ENCODE assay signal across 1 cellular context in genomic region chr17:39737331-39737760, GRCh38.
TF ChIP-seq lines count a peak whose summit lies in the region.

No MANE protein-coding gene starts in this region.

TF ChIP-seq in HepG2, 621 proteins besides CTCF, POLR2A, EP300 and RAD21 (continues in another document):
- no peak for TF ChIP-seq CAMTA2 (CRISPR knock-in tag; IDR thresholded peaks at IDR 0.05; ENCODE audit: borderline replicate concordance)
- no peak for TF ChIP-seq TRAFD1 (CRISPR knock-in tag; IDR thresholded peaks at IDR 0.05; ENCODE audit: borderline replicate concordance)
- TF ChIP-seq ZNF136 (CRISPR knock-in tag; IDR thresholded peaks at IDR 0.05; ENCODE audit: low read depth) = no peak
- no peak; the same call in 1 of the 2 replicates for TF ChIP-seq MED1 (CRISPR knock-in tag; IDR thresholded peaks at IDR 0.05)
- TF ChIP-seq MBD4 (IDR thresholded peaks at IDR 0.05; ENCODE audit: borderline replicate concordance, low read length) = no peak
- TF ChIP-seq NFYB (CRISPR knock-in tag; IDR thresholded peaks at IDR 0.05) = peak; percentile 67
- TF ChIP-seq NFE2L2 (IDR thresholded peaks at IDR 0.05; ENCODE audit: low read length) = no peak
- no peak for TF ChIP-seq ZNF33A (CRISPR knock-in tag; IDR thresholded peaks at IDR 0.05; ENCODE audit: borderline replicate concordance)
- no peak for TF ChIP-seq KDM1A (CRISPR knock-in tag; IDR thresholded peaks at IDR 0.05)
- TF ChIP-seq JARID2 (CRISPR knock-in tag; IDR thresholded peaks at IDR 0.05; ENCODE audit: insufficient replicate concordance) = no peak
- TF ChIP-seq, protein P1, sequence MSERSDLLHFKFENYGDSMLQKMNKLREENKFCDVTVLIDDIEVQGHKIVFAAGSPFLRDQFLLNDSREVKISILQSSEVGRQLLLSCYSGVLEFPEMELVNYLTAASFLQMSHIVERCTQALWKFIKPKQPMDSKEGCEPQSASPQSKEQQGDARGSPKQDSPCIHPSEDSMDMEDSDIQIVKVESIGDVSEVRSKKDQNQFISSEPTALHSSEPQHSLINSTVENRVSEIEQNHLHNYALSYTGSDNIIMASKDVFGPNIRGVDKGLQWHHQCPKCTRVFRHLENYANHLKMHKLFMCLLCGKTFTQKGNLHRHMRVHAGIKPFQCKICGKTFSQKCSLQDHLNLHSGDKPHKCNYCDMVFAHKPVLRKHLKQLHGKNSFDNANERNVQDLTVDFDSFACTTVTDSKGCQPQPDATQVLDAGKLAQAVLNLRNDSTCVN (CRISPR knock-in tag; IDR thresholded peaks at IDR 0.05; ENCODE audit: borderline replicate concordance) = no peak
- TF ChIP-seq HMGXB4 (CRISPR knock-in tag; IDR thresholded peaks at IDR 0.05; ENCODE audit: borderline replicate concordance in 1 of 2, low read depth in 1 of 2) = no peak
- TF ChIP-seq ZNF720 (CRISPR knock-in tag; IDR thresholded peaks at IDR 0.05) = no peak
- TF ChIP-seq TBP (CRISPR knock-in tag; IDR thresholded peaks at IDR 0.05) = no peak; the same call in 1 of the 2 replicates
- TF ChIP-seq KLF11 (CRISPR knock-in tag; IDR thresholded peaks at IDR 0.05) = no peak
- TF ChIP-seq NONO (IDR thresholded peaks at IDR 0.05) = no peak
- TF ChIP-seq NONO (CRISPR knock-in tag; conservative IDR thresholded peaks at IDR 0.05) = no peak
- TF ChIP-seq, protein P2, sequence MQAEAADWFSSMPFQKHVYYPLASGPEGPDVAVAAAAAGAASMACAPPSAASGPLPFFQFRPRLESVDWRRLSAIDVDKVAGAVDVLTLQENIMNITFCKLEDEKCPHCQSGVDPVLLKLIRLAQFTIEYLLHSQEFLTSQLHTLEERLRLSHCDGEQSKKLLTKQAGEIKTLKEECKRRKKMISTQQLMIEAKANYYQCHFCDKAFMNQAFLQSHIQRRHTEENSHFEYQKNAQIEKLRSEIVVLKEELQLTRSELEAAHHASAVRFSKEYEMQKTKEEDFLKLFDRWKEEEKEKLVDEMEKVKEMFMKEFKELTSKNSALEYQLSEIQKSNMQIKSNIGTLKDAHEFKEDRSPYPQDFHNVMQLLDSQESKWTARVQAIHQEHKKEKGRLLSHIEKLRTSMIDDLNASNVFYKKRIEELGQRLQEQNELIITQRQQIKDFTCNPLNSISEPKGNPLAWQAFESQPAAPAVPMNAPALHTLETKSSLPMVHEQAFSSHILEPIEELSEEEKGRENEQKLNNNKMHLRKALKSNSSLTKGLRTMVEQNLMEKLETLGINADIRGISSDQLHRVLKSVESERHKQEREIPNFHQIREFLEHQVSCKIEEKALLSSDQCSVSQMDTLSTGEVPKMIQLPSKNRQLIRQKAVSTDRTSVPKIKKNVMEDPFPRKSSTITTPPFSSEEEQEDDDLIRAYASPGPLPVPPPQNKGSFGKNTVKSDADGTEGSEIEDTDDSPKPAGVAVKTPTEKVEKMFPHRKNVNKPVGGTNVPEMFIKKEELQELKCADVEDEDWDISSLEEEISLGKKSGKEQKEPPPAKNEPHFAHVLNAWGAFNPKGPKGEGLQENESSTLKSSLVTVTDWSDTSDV (CRISPR knock-in tag; IDR thresholded peaks at IDR 0.05) = no peak
- no peak for TF ChIP-seq MAFK (conservative IDR thresholded peaks at IDR 0.05 in 1 of 2, IDR thresholded peaks at IDR 0.05 in 1 of 2; ENCODE audit: low read length in 2 of 2)
- no peak for TF ChIP-seq ZNF629 (CRISPR knock-in tag; conservative IDR thresholded peaks at IDR 0.05)
- TF ChIP-seq IKZF1 (IDR thresholded peaks at IDR 0.05) = no peak
- TF ChIP-seq CENPX (CRISPR knock-in tag; IDR thresholded peaks at IDR 0.05) = no peak
- TF ChIP-seq RNF219 (CRISPR knock-in tag; IDR thresholded peaks at IDR 0.05) = no peak
- TF ChIP-seq ZNF564 (CRISPR knock-in tag; IDR thresholded peaks at IDR 0.05) = no peak
- TF ChIP-seq ZKSCAN5 (CRISPR knock-in tag; IDR thresholded peaks at IDR 0.05) = no peak
- no peak for TF ChIP-seq SMC3 (IDR thresholded peaks at IDR 0.05; ENCODE audit: low read length)
- TF ChIP-seq KAT8 (CRISPR knock-in tag; IDR thresholded peaks at IDR 0.05) = no peak; the same call in 1 of the 2 replicates
- TF ChIP-seq, protein P3, sequence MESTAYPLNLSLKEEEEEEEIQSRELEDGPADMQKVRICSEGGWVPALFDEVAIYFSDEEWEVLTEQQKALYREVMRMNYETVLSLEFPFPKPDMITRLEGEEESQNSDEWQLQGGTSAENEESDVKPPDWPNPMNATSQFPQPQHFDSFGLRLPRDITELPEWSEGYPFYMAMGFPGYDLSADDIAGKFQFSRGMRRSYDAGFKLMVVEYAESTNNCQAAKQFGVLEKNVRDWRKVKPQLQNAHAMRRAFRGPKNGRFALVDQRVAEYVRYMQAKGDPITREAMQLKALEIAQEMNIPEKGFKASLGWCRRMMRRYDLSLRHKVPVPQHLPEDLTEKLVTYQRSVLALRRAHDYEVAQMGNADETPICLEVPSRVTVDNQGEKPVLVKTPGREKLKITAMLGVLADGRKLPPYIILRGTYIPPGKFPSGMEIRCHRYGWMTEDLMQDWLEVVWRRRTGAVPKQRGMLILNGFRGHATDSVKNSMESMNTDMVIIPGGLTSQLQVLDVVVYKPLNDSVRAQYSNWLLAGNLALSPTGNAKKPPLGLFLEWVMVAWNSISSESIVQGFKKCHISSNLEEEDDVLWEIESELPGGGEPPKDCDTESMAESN (CRISPR knock-in tag; conservative IDR thresholded peaks at IDR 0.05) = no peak
- no peak for TF ChIP-seq ELF1 (CRISPR knock-in tag; IDR thresholded peaks at IDR 0.05)
- no peak; the same call in 1 of the 2 replicates for TF ChIP-seq MTF2 (CRISPR knock-in tag; IDR thresholded peaks at IDR 0.05; ENCODE audit: borderline replicate concordance)
- TF ChIP-seq HCFC1 (IDR thresholded peaks at IDR 0.05; ENCODE audit: low read depth, low read length) = no peak
- no peak for TF ChIP-seq MEF2D (CRISPR knock-in tag; IDR thresholded peaks at IDR 0.05)
- TF ChIP-seq PRMT3 (CRISPR knock-in tag; IDR thresholded peaks at IDR 0.05; ENCODE audit: borderline replicate concordance, low read depth) = no peak
- no peak for TF ChIP-seq PTBP1 (IDR thresholded peaks at IDR 0.05; ENCODE audit: low read depth, low read length, poor library complexity, severe bottlenecking)
- no peak; the same call in 1 of the 2 replicates for TF ChIP-seq ZNF761 (CRISPR knock-in tag; conservative IDR thresholded peaks at IDR 0.05)
- peak; percentile 41; the same call in 1 of the 2 replicates for TF ChIP-seq TGIF2 (CRISPR knock-in tag; IDR thresholded peaks at IDR 0.05)
- TF ChIP-seq, protein P4, sequence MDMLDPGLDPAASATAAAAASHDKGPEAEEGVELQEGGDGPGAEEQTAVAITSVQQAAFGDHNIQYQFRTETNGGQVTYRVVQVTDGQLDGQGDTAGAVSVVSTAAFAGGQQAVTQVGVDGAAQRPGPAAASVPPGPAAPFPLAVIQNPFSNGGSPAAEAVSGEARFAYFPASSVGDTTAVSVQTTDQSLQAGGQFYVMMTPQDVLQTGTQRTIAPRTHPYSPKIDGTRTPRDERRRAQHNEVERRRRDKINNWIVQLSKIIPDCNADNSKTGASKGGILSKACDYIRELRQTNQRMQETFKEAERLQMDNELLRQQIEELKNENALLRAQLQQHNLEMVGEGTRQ (IDR thresholded peaks at IDR 0.05; ENCODE audit: low read depth, low read length) = no peak
- TF ChIP-seq, protein P4 (CRISPR knock-in tag; IDR thresholded peaks at IDR 0.05; ENCODE audit: borderline replicate concordance) = no peak
- 0 out of 2 replicates have a peak, but pooled peaks have one; percentile 21 for TF ChIP-seq BCL6 (CRISPR knock-in tag; IDR thresholded peaks at IDR 0.05)
- TF ChIP-seq HOXA5 (CRISPR knock-in tag; IDR thresholded peaks at IDR 0.05) = no peak
- no peak for TF ChIP-seq ZC3H13 (CRISPR knock-in tag; IDR thresholded peaks at IDR 0.05)
- no peak for TF ChIP-seq ZNF121 (CRISPR knock-in tag; IDR thresholded peaks at IDR 0.05)
- TF ChIP-seq, protein P5, sequence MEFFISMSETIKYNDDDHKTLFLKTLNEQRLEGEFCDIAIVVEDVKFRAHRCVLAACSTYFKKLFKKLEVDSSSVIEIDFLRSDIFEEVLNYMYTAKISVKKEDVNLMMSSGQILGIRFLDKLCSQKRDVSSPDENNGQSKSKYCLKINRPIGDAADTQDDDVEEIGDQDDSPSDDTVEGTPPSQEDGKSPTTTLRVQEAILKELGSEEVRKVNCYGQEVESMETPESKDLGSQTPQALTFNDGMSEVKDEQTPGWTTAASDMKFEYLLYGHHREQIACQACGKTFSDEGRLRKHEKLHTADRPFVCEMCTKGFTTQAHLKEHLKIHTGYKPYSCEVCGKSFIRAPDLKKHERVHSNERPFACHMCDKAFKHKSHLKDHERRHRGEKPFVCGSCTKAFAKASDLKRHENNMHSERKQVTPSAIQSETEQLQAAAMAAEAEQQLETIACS (CRISPR knock-in tag; IDR thresholded peaks at IDR 0.05) = no peak
- no peak for TF ChIP-seq ZSCAN20 (CRISPR knock-in tag; IDR thresholded peaks at IDR 0.05; ENCODE audit: borderline replicate concordance)
- no peak for TF ChIP-seq JDP2 (CRISPR knock-in tag; IDR thresholded peaks at IDR 0.05; ENCODE audit: borderline replicate concordance)
- no peak for TF ChIP-seq BHLHE40 (IDR thresholded peaks at IDR 0.05; ENCODE audit: low read length)
- no peak for TF ChIP-seq ZFP41 (CRISPR knock-in tag; IDR thresholded peaks at IDR 0.05; ENCODE audit: borderline replicate concordance)
- TF ChIP-seq HES4 (CRISPR knock-in tag; IDR thresholded peaks at IDR 0.05; ENCODE audit: borderline replicate concordance) = no peak
